ENCODE assay signal across 7 cellular contexts in the genomic region with DNA sequence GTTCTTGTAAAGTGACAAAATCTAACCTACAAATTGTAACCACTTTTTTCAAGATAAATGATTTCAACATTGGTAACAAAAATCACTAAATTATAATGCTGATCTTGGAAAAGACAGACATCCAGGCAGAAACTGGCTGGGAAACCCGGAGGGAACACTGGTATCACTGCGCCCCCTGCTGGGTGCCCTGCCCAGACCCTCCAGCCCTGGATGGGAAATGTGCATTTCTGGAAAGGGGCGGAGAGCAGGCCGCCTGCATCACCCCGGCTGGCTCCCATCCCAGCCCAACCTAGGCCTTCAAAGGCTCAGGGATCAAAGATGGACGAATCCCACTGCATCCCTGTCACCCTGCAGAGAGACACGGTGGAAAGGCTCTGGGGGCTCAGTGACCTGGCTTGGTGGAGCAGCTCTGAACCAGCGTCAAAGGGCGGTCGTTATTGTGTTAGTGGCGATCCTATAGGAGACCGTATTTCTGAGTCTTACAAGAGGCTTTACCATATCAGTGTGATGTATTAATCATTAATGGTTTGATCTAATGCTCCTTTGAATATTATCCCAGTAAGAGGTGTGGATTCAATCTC. TPM values are rescaled to one million over a fixed set of nuclear protein-coding genes. Genes with fewer than 3 reads are reported as not detected.
DNase-seq lines count a peak whose midpoint lies in the region; ATAC-seq, FAIRE-seq and TF ChIP-seq lines count a peak whose summit lies in the region.

No MANE protein-coding gene starts in this region.

- FAIRE-seq in TTC549 (lab: Jason Lieb, UNC) (peak; percentile 22), bronchial epithelial cell (lab: Jason Lieb, UNC) (no peak)

- DNase-seq in GM12864 (ENCODE audit: low read depth): no peak
- DNase-seq in NCI-H1105 treated with DMSO at 0.1 percent for 48 hours (lab: John Stamatoyannopoulos, UW): peak; percentile 42
- peak; percentile 49 for DNase-seq in bronchial epithelial cell (ENCODE audit: low read depth)
- DNase-seq in iris pigment epithelial cell (ENCODE audit: low read depth): peak; percentile 75
- DNase-seq in stimulated activated CD4-positive, alpha-beta T cell treated with anti-CD3 and anti-CD28 coated beads, Interleukin-12 subunit alpha, Interleukin-12 subunit beta, amount 100 ng/mL, for 48 hours (ENCODE audit: low read depth in 2 of 3, low spot score in 1 of 3): peak in 2 of 3 donors; percentile 48 to 51

- TF ChIP-seq CTCF in GM12864 (IDR thresholded peaks at IDR 0.05; ENCODE audit: low read depth, low read length, missing control alignments) (peak; percentile 76), bronchial epithelial cell (IDR thresholded peaks at IDR 0.05; ENCODE audit: insufficient read depth, low read length, severe bottlenecking) (peak; percentile 84)

- H3K27me3 ChIP-seq in bronchial epithelial cell (ENCODE audit: control insufficient read depth, insufficient read depth, low read length): no peaks in the 10 kb centered on the region

- H3K36me3 ChIP-seq in bronchial epithelial cell (ENCODE audit: control insufficient read depth, insufficient read depth, low read length): peaks cover 15% of the 10 kb centered on the region

- no peak for ATAC-seq in GM21576 (IDR thresholded peaks at IDR 0.05; ENCODE audit: unreplicated experiment)

- no peak overlapping the region for H3K4me3 ChIP-seq in GM12864 (ENCODE audit: low read depth, low read length)
- no peak overlapping the region for H3K4me3 ChIP-seq in bronchial epithelial cell (ENCODE audit: low read depth, low read length)

RNA-seq across cellular contexts. Expression of gene ACOX3, which starts 37.3 kb away (rescaled TPM):
- total RNA-seq in bronchial epithelial cell: 12.4 and 22.0 TPM in 2 replicates

RNA-seq across cellular contexts. Expression of gene TRMT44, which starts 37.3 kb away (rescaled TPM):
- total RNA-seq in bronchial epithelial cell: 10.0 and 14.1 TPM in 2 replicates
